Comparison of ENCODE assay signal across 13 cellular contexts in genomic region chr4:2820216-2820982, GRCh38. TPM values are rescaled to one million over a fixed set of nuclear protein-coding genes. Genes with fewer than 3 reads are reported as not detected.
A peak's percentile ranks its signal among the peaks of the same experiment; 100 is the strongest.
DNase-seq lines count a peak whose midpoint lies in the region; ATAC-seq and TF ChIP-seq lines count a peak whose summit lies in the region.
"Had no signal": no experiment of that assay in that cellular context is flagged by ENCODE, and none has a peak within 500 bp of the region (broad histone marks: within the 10 kb centered on the region; RNA-seq: fewer than 3 reads in every experiment).

No MANE protein-coding gene starts in this region.

- H3K36me3 Mint-ChIP-seq in T-helper 17 cell (ENCODE audit: low read depth) (peaks cover 8% of the 10 kb centered on the region), natural killer cell (no peaks in the 10 kb centered on the region)

- H3K4me3 ChIP-seq in upper lobe of right lung (no peak overlapping the region), esophagus squamous epithelium (no peak overlapping the region)

- WGBS in esophagus squamous epithelium, 2 donors = 93 to 94% methylated on average over 3 to 10 of the region's 13 CpGs

- H3K27me3 Mint-ChIP-seq in T-helper 17 cell (no peaks in the 10 kb centered on the region), natural killer cell (ENCODE audit: low read depth in 2 of 2) (no peaks in the 10 kb centered on the region)
- H3K27me3 Mint-ChIP-seq: activated CD4-positive, alpha-beta T cell treated with anti-CD3 and anti-CD28 coated beads for 36 hours had no signal

- no peak for TF ChIP-seq POLR2A in esophagus squamous epithelium (IDR thresholded peaks at IDR 0.05)

- no peak for ATAC-seq in T-helper 17 cell
- ATAC-seq in natural killer cell = no peak
- ATAC-seq in upper lobe of right lung = no peak
- no peak for ATAC-seq in GM21825 (IDR thresholded peaks at IDR 0.05; ENCODE audit: unreplicated experiment)
- ATAC-seq: activated CD4-positive, alpha-beta T cell treated with anti-CD3 and anti-CD28 coated beads for 36 hours; activated T-cell treated with anti-CD3 and anti-CD28 coated beads, Interleukin-2, amount 50 U/mL, for 72 hours had no signal

- no peaks in the 10 kb centered on the region for H3K27me3 ChIP-seq in upper lobe of right lung
- H3K27me3 ChIP-seq in esophagus squamous epithelium = no peaks in the 10 kb centered on the region

- H3K9me3 ChIP-seq in T-helper 17 cell (ENCODE audit: control insufficient read depth, low read length, poor library complexity, severe bottlenecking) = no peaks in the 10 kb centered on the region
- H3K9me3 ChIP-seq in upper lobe of right lung = no peaks in the 10 kb centered on the region
- no peaks in the 10 kb centered on the region for H3K9me3 ChIP-seq in esophagus squamous epithelium

- H3K4me1 ChIP-seq in upper lobe of right lung = peaks cover 22% of the 10 kb centered on the region
- H3K4me1 ChIP-seq in esophagus squamous epithelium = peaks cover 14 to 39% (median 19%) of the 10 kb centered on the region in 3 donors

- no peaks in the 10 kb centered on the region for H3K9me3 Mint-ChIP-seq in natural killer cell

- H3K27ac Mint-ChIP-seq in T-helper 17 cell (peak overlapping the region; percentile 87), natural killer cell (peak overlapping the region; percentile 82 to 89)
- H3K27ac Mint-ChIP-seq: activated CD4-positive, alpha-beta T cell treated with anti-CD3 and anti-CD28 coated beads for 36 hours; activated T-cell treated with anti-CD3 and anti-CD28 coated beads, Interleukin-2, amount 50 U/mL, for 72 hours had no signal

- no peak for TF ChIP-seq CTCF in natural killer cell (IDR thresholded peaks at IDR 0.05)
- TF ChIP-seq CTCF in upper lobe of right lung (IDR thresholded peaks at IDR 0.05) = no peak
- TF ChIP-seq CTCF in esophagus squamous epithelium (IDR thresholded peaks at IDR 0.05) = no peak

- intact Hi-C loops in natural killer cell (cut with micrococcal nuclease) (no loop called here), upper lobe of right lung (cut with DNase I) (no loop called here), esophagus squamous epithelium (cut with DNase I) (no loop called here)

- no peak overlapping the region for H3K4me3 Mint-ChIP-seq in T-helper 17 cell
- peak overlapping the region; percentile 85 for H3K4me3 Mint-ChIP-seq in natural killer cell
- H3K4me3 Mint-ChIP-seq: activated CD4-positive, alpha-beta T cell treated with anti-CD3 and anti-CD28 coated beads for 36 hours had no signal

- H3K27ac ChIP-seq in upper lobe of right lung = no peak overlapping the region
- no peak overlapping the region for H3K27ac ChIP-seq in esophagus squamous epithelium

- H3K36me3 ChIP-seq in upper lobe of right lung (peaks cover 46% of the 10 kb centered on the region), esophagus squamous epithelium (peaks cover 24 to 58% (median 27%) of the 10 kb centered on the region in 3 donors)

- H3K4me1 Mint-ChIP-seq in T-helper 17 cell (peaks cover 20% of the 10 kb centered on the region), natural killer cell (peaks cover 42 to 77% of the 10 kb centered on the region in 2 donors)

- DNase-seq in NCI-H2029 (lab: John Stamatoyannopoulos, UW) = peak; percentile 74
- DNase-seq in NCI-H2029 treated with DMSO at 0.1 percent for 48 hours (lab: John Stamatoyannopoulos, UW) = no peak
- peak; percentile 10 for DNase-seq in COR-L47 (lab: John Stamatoyannopoulos, UW)
- DNase-seq in T-helper 17 cell = no peak
- DNase-seq in natural killer cell = no peak
- DNase-seq in upper lobe of right lung = no peak
- no peak for DNase-seq in esophagus squamous epithelium (lab: John Stamatoyannopoulos, UW)
- DNase-seq: activated CD4-positive, alpha-beta T cell treated with anti-CD3 and anti-CD28 coated beads for 36 hours; activated T-cell treated with anti-CD3 and anti-CD28 coated beads, Interleukin-2, amount 50 U/mL, for 72 hours; hippocampal formation; NCI-H1048; stimulated activated CD4-positive, alpha-beta T cell treated with anti-CD3 and anti-CD28 coated beads, Interleukin-4, amount 100 ng/mL, for 24 hours had no signal

RNA-seq across cellular contexts. Expression of gene ADD1, which starts 23.2 kb away (rescaled TPM):
- total RNA-seq in T-helper 17 cell = 100 to 1,000 TPM; 211 to 228 TPM
- 100 to 1,000 TPM; 383 to 465 (median 452) TPM for total RNA-seq in natural killer cell
- 286 TPM for total RNA-seq in upper lobe of right lung
- 100 to 1,000 TPM in 2 of 4 donors, 10 to 100 TPM in 2; 81.7 to 144 (median 103) TPM for total RNA-seq in esophagus squamous epithelium

RNA-seq across cellular contexts. Expression of gene SH3BP2, which starts 27.5 kb away (rescaled TPM):
- 10 to 100 TPM; 36.0 to 62.0 TPM for total RNA-seq in T-helper 17 cell
- 100 to 1,000 TPM; 213 to 283 (median 221) TPM for total RNA-seq in natural killer cell
- total RNA-seq in upper lobe of right lung = 99.0 TPM
- 10 to 100 TPM; 13.5 to 36.8 (median 34.0) TPM for total RNA-seq in esophagus squamous epithelium

Comparison
In these comparisons a context has a peak if more than half of its experiments do, and no peak if none do; other contexts are left out.
1. DNase-seq: peak in NCI-H2029 (single experiment) and COR-L47 (single experiment); none in NCI-H2029 treated with DMSO at 0.1 percent for 48 hours (single experiment), T-helper 17 cell (0 of 3), natural killer cell (single experiment), upper lobe of right lung (single experiment) and esophagus squamous epithelium (single experiment).